1 cellular context compared by ENCODE assay signal in genomic region chr16:89557936-89558490, GRCh38.
TF ChIP-seq lines count a peak whose summit lies in the region.

No MANE protein-coding gene starts in this region.

TF ChIP-seq in K562, 482 proteins besides CTCF, POLR2A, EP300 and RAD21:
- TF ChIP-seq ZBTB33 (CRISPR knock-in tag; IDR thresholded peaks at IDR 0.05), result peak; percentile 56; the same call in 1 of the 2 replicates
- TF ChIP-seq NCOA1 (IDR thresholded peaks at IDR 0.05; ENCODE audit: low read depth), result no peak
- TF ChIP-seq CBX3 (IDR thresholded peaks at IDR 0.05; ENCODE audit: borderline replicate concordance in 1 of 2, low read length in 2 of 2), result no peak
